In genomic region chr2:105140237-105140568, GRCh38 we compare ENCODE assay signal across 25 cellular contexts.
"Had no signal": no experiment of that assay in that cellular context is flagged by ENCODE, and none has a peak within 500 bp of the region (broad histone marks: within the 10 kb centered on the region; RNA-seq: fewer than 3 reads in every experiment).

No MANE protein-coding gene starts in this region.

- H3K9me3 Mint-ChIP-seq: immature natural killer cell; natural killer cell treated with Interleukin-12 subunit alpha and Interleukin-12 subunit beta and Interleukin-15 and Interleukin-18, amount 100 ng/mL, for 72 hours; stimulated activated naive B cell treated with anti-CD40 and anti-IgM and Interleukin-4, amounts not matched to agents 10 μg/mL and 1 μg/mL and 100 μg/mL, for 72 hours had no signal

- H3K9me3 ChIP-seq: left ventricle myocardium inferior, mucosa of descending colon, ovary, right atrium auricular region, right lobe of liver, stomach, testis, thyroid gland, transverse colon, upper lobe of left lung, vagina had no signal

- FAIRE-seq: islet of Langerhans, kidney had no signal

- H3K27me3 ChIP-seq: ovary, right atrium auricular region, right lobe of liver, testis, thyroid gland, vagina had no signal

- H3K4me3 Mint-ChIP-seq: immature natural killer cell; naive thymus-derived CD4-positive, alpha-beta T cell; natural killer cell treated with Interleukin-12 subunit alpha and Interleukin-12 subunit beta and Interleukin-15 and Interleukin-18, amount 100 ng/mL, for 72 hours; stimulated activated naive B cell treated with anti-CD40 and anti-IgM and Interleukin-4, amounts not matched to agents 10 μg/mL and 1 μg/mL and 100 μg/mL, for 72 hours had no signal

- H3K27ac ChIP-seq: left ventricle myocardium inferior, ovary, right atrium auricular region, right lobe of liver, stomach, testis, thyroid gland, transverse colon, upper lobe of left lung, vagina had no signal

- H3K36me3 ChIP-seq: left ventricle myocardium inferior, ovary, right atrium auricular region, right lobe of liver, stomach, thyroid gland, transverse colon, upper lobe of left lung, vagina had no signal

- H3K27ac Mint-ChIP-seq: immature natural killer cell; naive thymus-derived CD4-positive, alpha-beta T cell; natural killer cell treated with Interleukin-12 subunit alpha and Interleukin-12 subunit beta and Interleukin-15 and Interleukin-18, amount 100 ng/mL, for 72 hours; progenitor cell of endocrine pancreas; stimulated activated naive B cell treated with anti-CD40 and anti-IgM and Interleukin-4, amounts not matched to agents 10 μg/mL and 1 μg/mL and 100 μg/mL, for 72 hours had no signal

- H3K36me3 Mint-ChIP-seq: immature natural killer cell; natural killer cell treated with Interleukin-12 subunit alpha and Interleukin-12 subunit beta and Interleukin-15 and Interleukin-18, amount 100 ng/mL, for 72 hours; stimulated activated naive B cell treated with anti-CD40 and anti-IgM and Interleukin-4, amounts not matched to agents 10 μg/mL and 1 μg/mL and 100 μg/mL, for 72 hours had no signal

- H3K4me1 ChIP-seq: right lobe of liver, testis had no signal

- H3K4me3 ChIP-seq: left ventricle myocardium inferior, lung, mucosa of descending colon, ovary, right atrium auricular region, right lobe of liver, smooth muscle cell, stomach, testis, thyroid gland, transverse colon, upper lobe of left lung, vagina had no signal

- DNase-seq: immature natural killer cell; kidney; left colon; left ventricle myocardium inferior; midbrain; mucosa of descending colon; naive thymus-derived CD4-positive, alpha-beta T cell; ovary; right lobe of liver; stimulated activated CD4-positive, alpha-beta T cell treated with anti-CD3 and anti-CD28 coated beads, Interleukin-1b, Interleukin-23, amount 100 ng/mL, for 48 hours; stimulated activated CD4-positive, alpha-beta T cell treated with anti-CD3 and anti-CD28 coated beads, Interleukin-2, amount 100 ng/mL, for 48 hours; stimulated activated naive B cell treated with anti-CD40 and anti-IgM and Interleukin-4, amounts not matched to agents 10 μg/mL and 1 μg/mL and 100 μg/mL, for 72 hours; stimulated activated naive CD8-positive, alpha-beta T cell treated with anti-CD3 and anti-CD28 coated beads, Interleukin-15, Interleukin-2, amounts not matched to agents 100 U/mL and 50 U/mL, for 24 hours; stomach; testis; thyroid gland; transverse colon; upper lobe of left lung had no signal
